Comparison of ENCODE assay signal across 8 cellular contexts in the genomic region with DNA sequence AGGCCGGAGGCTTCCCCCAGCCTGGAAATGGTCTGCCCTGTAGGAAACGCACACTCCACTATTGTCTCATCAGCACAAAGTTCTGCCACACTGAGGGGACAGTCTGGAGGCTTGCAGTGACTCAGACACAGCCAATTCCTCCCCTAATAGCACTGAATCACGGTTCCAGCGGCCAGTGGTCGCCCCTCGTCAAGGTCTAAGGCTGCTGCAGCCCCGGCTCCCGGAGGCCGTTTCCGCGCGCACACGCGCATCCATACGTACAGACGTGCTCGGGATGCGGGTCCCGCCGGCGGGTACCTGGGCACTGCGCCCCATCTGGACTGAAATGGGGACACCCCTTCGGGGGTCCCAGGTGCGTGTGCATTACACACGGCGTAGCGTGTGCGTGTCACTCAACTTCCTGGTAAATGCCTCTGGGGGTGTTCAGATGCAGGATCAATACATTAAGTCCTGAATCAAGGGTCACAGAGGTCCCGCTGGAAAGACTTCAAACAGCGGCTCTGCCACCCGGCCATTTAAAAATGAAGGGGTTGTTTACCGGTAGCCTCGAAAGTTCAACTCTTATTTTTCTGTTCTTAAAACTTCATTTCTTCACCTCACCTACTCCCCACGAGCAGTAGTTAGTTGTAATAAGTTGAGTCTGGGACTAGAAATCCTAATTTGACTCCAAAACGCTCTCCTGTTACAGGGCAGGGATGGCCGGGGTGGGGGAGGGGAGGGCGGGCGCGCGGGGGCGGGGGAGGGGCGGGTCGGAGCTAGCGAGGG. TPM values are rescaled to one million over a fixed set of nuclear protein-coding genes. Genes with fewer than 3 reads are reported as not detected.
DNase-seq lines count a peak whose midpoint lies in the region; ATAC-seq and TF ChIP-seq lines count a peak whose summit lies in the region.

No MANE protein-coding gene starts in this region.

- H3K36me3 Mint-ChIP-seq in activated T-helper 1 cell treated with anti-CD3 and anti-CD28 coated beads, Interleukin-12 subunit alpha, Interleukin-12 subunit beta, Interleukin-2, Interleukin-4 antibody, amounts not matched to agents 30 ng/mL and 10 ng/mL and 1 ng/mL, durations not matched to agents 14 hours and 24 hours and 36 hours (ENCODE audit: low read depth) = peaks cover 2% of the 10 kb centered on the region

- CTCF ChIA-PET in A673 (lab: Charles Lee) = no interaction called here

- H3K27me3 Mint-ChIP-seq in activated T-helper 1 cell treated with anti-CD3 and anti-CD28 coated beads, Interleukin-12 subunit alpha, Interleukin-12 subunit beta, Interleukin-2, Interleukin-4 antibody, amounts not matched to agents 30 ng/mL and 10 ng/mL and 1 ng/mL, durations not matched to agents 14 hours and 24 hours and 36 hours (ENCODE audit: insufficient read depth) = peaks cover 71% of the 10 kb centered on the region

- H3K4me1 ChIP-seq in A673 (ENCODE audit: insufficient read depth, low read length, poor library complexity, severe bottlenecking) (peaks cover 15% of the 10 kb centered on the region), cardiac muscle cell (ENCODE audit: low read depth) (no peaks in the 10 kb centered on the region), parathyroid adenoma (peaks cover 3% of the 10 kb centered on the region)

- DNase-seq in A673 (ENCODE audit: low spot score) (peak; percentile 66), NCI-H1092 treated with DMSO at 0.1 percent for 48 hours (lab: John Stamatoyannopoulos, UW) (peak; percentile 77), cardiac muscle cell (ENCODE audit: low read depth in 1 of 2, low spot score in 1 of 2) (peak; percentile 54 to 63), superior temporal gyrus (ENCODE audit: extremely low spot score) (no peak)
- no peak for DNase-seq in activated T-helper 1 cell treated with anti-CD3 and anti-CD28 coated beads, Interleukin-12 subunit alpha, Interleukin-12 subunit beta, Interleukin-2, Interleukin-4 antibody, amounts not matched to agents 30 ng/mL and 10 ng/mL and 1 ng/mL, durations not matched to agents 14 hours and 24 hours and 36 hours (ENCODE audit: low spot score)

- peak overlapping the region; percentile 44 for H3K27ac Mint-ChIP-seq in activated T-helper 1 cell treated with anti-CD3 and anti-CD28 coated beads, Interleukin-12 subunit alpha, Interleukin-12 subunit beta, Interleukin-2, Interleukin-4 antibody, amounts not matched to agents 30 ng/mL and 10 ng/mL and 1 ng/mL, durations not matched to agents 14 hours and 24 hours and 36 hours

- H3K9ac ChIP-seq in parathyroid adenoma = no peak overlapping the region

- H3K36me3 ChIP-seq in A673 (ENCODE audit: insufficient read depth, low read length, poor library complexity, severe bottlenecking) (no peaks in the 10 kb centered on the region), cardiac muscle cell (no peaks in the 10 kb centered on the region), parathyroid adenoma (ENCODE audit: control insufficient read depth, insufficient read depth, low read length) (no peaks in the 10 kb centered on the region)

- H3K4me1 Mint-ChIP-seq in activated T-helper 1 cell treated with anti-CD3 and anti-CD28 coated beads, Interleukin-12 subunit alpha, Interleukin-12 subunit beta, Interleukin-2, Interleukin-4 antibody, amounts not matched to agents 30 ng/mL and 10 ng/mL and 1 ng/mL, durations not matched to agents 14 hours and 24 hours and 36 hours (ENCODE audit: low read depth) = peaks cover 32% of the 10 kb centered on the region

- no TSS peak for BruUV-seq in A673 (replicated peaks; lab: Mats Ljungman, UMichigan)

- peak overlapping the region; percentile 87 for H3K4me2 ChIP-seq in parathyroid adenoma (ENCODE audit: low read length)

- no peak for ATAC-seq in GM19351 (IDR thresholded peaks at IDR 0.05; ENCODE audit: unreplicated experiment)

- intact Hi-C loops in A673 (cut with micrococcal nuclease; ENCODE audit: unreplicated experiment) = loop anchor here (2.0 to 5.0 kb wide), 3 partner anchors 49 to 125 kb away; no protein-coding TSS in a partner anchor
- intact Hi-C loops in activated T-helper 1 cell treated with anti-CD3 and anti-CD28 coated beads, Interleukin-12 subunit alpha, Interleukin-12 subunit beta, Interleukin-2, Interleukin-4 antibody, amounts not matched to agents 30 ng/mL and 10 ng/mL and 1 ng/mL, durations not matched to agents 14 hours and 24 hours and 36 hours (cut with micrococcal nuclease) = loop anchor here (10.0 kb wide), 1 partner anchor 569 kb away; no protein-coding TSS in a partner anchor

- H3K9me3 ChIP-seq in A673 (ENCODE audit: low read depth, low read length, poor library complexity, severe bottlenecking) = no peaks in the 10 kb centered on the region
- H3K9me3 ChIP-seq in cardiac muscle cell (ENCODE audit: low read depth) = no peaks in the 10 kb centered on the region
- no peaks in the 10 kb centered on the region for H3K9me3 ChIP-seq in parathyroid adenoma (ENCODE audit: control insufficient read depth, low read length)

- peaks cover under 1% of the 10 kb centered on the region for H3K79me2 ChIP-seq in parathyroid adenoma

- peak overlapping the region; percentile 74 for H3K27ac ChIP-seq in A673 (ENCODE audit: low read depth, low read length, poor library complexity, severe bottlenecking)
- H3K27ac ChIP-seq in cardiac muscle cell = peak overlapping the region; percentile 54
- H3K27ac ChIP-seq in parathyroid adenoma = peak overlapping the region; percentile 59

- no peaks in the 10 kb centered on the region for H3K9me3 Mint-ChIP-seq in activated T-helper 1 cell treated with anti-CD3 and anti-CD28 coated beads, Interleukin-12 subunit alpha, Interleukin-12 subunit beta, Interleukin-2, Interleukin-4 antibody, amounts not matched to agents 30 ng/mL and 10 ng/mL and 1 ng/mL, durations not matched to agents 14 hours and 24 hours and 36 hours

- POLR2A ChIA-PET in A673 (lab: Charles Lee; ENCODE audit: low non-redundant PET) = no interaction called here

- H3K27me3 ChIP-seq in A673 (replicated peaks; ENCODE audit: insufficient read depth, low read depth, low read length, poor library complexity) (no peaks in the 10 kb centered on the region), cardiac muscle cell (no peaks in the 10 kb centered on the region), parathyroid adenoma (ENCODE audit: control insufficient read depth, insufficient read depth, low read length) (no peaks in the 10 kb centered on the region)

- H3K4me3 Mint-ChIP-seq in activated T-helper 1 cell treated with anti-CD3 and anti-CD28 coated beads, Interleukin-12 subunit alpha, Interleukin-12 subunit beta, Interleukin-2, Interleukin-4 antibody, amounts not matched to agents 30 ng/mL and 10 ng/mL and 1 ng/mL, durations not matched to agents 14 hours and 24 hours and 36 hours = peak overlapping the region; percentile 81

- H2AFZ ChIP-seq in parathyroid adenoma = peak overlapping the region; percentile 91

- TF ChIP-seq CTCF in A673 (conservative IDR thresholded peaks at IDR 0.05; ENCODE audit: low read depth, low read length) (no peak), cardiac muscle cell (IDR thresholded peaks at IDR 0.05; ENCODE audit: low read depth, low read length) (no peak), parathyroid adenoma (IDR thresholded peaks at IDR 0.05) (no peak)

- peak; percentile 61 for TF ChIP-seq POLR2A in GM15510 (IDR thresholded peaks at IDR 0.05; ENCODE audit: borderline replicate concordance, extremely low read depth, insufficient read length)

- H3K4me3 ChIP-seq in A673 (ENCODE audit: low read depth, low read length, poor library complexity, severe bottlenecking) (peak overlapping the region; percentile 86), cardiac muscle cell (peak overlapping the region; percentile 48), parathyroid adenoma (ENCODE audit: low read depth, low read length) (peak overlapping the region; percentile 72)

RNA-seq across cellular contexts. Expression of a gene that starts 0.6 kb away (rescaled TPM):
- total RNA-seq in A673 (2021) (32.3 and 43.8 TPM in 2 replicates), cardiac muscle cell (44.7 and 78.6 TPM in 2 replicates)
- 1.3 and 2.0 TPM in 2 replicates for total RNA-seq in activated T-helper 1 cell treated with anti-CD3 and anti-CD28 coated beads, Interleukin-12 subunit alpha, Interleukin-12 subunit beta, Interleukin-2, Interleukin-4 antibody, amounts not matched to agents 30 ng/mL and 10 ng/mL and 1 ng/mL, durations not matched to agents 14 hours and 24 hours and 36 hours
- 17.0 and 26.2 TPM in 2 replicates for polyA plus RNA-seq in cardiac muscle cell

Comparison
In these comparisons a context has a peak if more than half of its experiments do, and no peak if none do; other contexts are left out.
1. DNase-seq: peak in A673 (single experiment), NCI-H1092 treated with DMSO at 0.1 percent for 48 hours (single experiment) and cardiac muscle cell (2 of 2); none in activated T-helper 1 cell treated with anti-CD3 and anti-CD28 coated beads, Interleukin-12 subunit alpha, Interleukin-12 subunit beta, Interleukin-2, Interleukin-4 antibody, amounts not matched to agents 30 ng/mL and 10 ng/mL and 1 ng/mL, durations not matched to agents 14 hours and 24 hours and 36 hours (single experiment) and superior temporal gyrus (single experiment).
2. RNA of a gene that starts 0.6 kb away (total RNA-seq): 44.7 to 78.6 TPM in cardiac muscle cell and 32.3 to 43.8 TPM in A673; 1.3 to 2.0 TPM in activated T-helper 1 cell treated with anti-CD3 and anti-CD28 coated beads, Interleukin-12 subunit alpha, Interleukin-12 subunit beta, Interleukin-2, Interleukin-4 antibody, amounts not matched to agents 30 ng/mL and 10 ng/mL and 1 ng/mL, durations not matched to agents 14 hours and 24 hours and 36 hours; every median in the first group is over 10 times any median in the second.
3. Peak in every context shown above with its lines, with median percentiles within 50 percentile points of each other: H3K27ac ChIP-seq and H3K4me3 ChIP-seq.